In genomic region chr15:31378363-31378903, GRCh38 we compare ENCODE assay signal across 16 cellular contexts. TPM values are rescaled to one million over a fixed set of nuclear protein-coding genes. Genes with fewer than 3 reads are reported as not detected.
DNase-seq lines count a peak whose midpoint lies in the region; ATAC-seq and TF ChIP-seq lines count a peak whose summit lies in the region.
"Had no signal": no experiment of that assay in that cellular context is flagged by ENCODE, and none has a peak within 500 bp of the region (broad histone marks: within the 10 kb centered on the region; RNA-seq: fewer than 3 reads in every experiment).

No MANE protein-coding gene starts in this region.

- H3K9me3 Mint-ChIP-seq in activated naive CD4-positive, alpha-beta T cell treated with anti-CD3 and anti-CD28 coated beads, Interleukin-2, amount 50 U/mL, for 24 hours, result no peaks in the 10 kb centered on the region
- H3K9me3 Mint-ChIP-seq in activated B cell treated with CpG ODN at 0.5 μM for 24 hours (no peaks in the 10 kb centered on the region), progenitor cell of endocrine pancreas (ENCODE audit: low read depth) (no peaks in the 10 kb centered on the region)
- H3K9me3 Mint-ChIP-seq in stimulated activated memory B cell treated with anti-CD40 and anti-IgM and Interleukin-4, amounts not matched to agents 10 μg/mL and 1 μg/mL and 100 μg/mL, for 72 hours, result no peaks in the 10 kb centered on the region

- H3K36me3 ChIP-seq in endocrine pancreas (ENCODE audit: control insufficient read depth, insufficient read depth, low read length), result no peaks in the 10 kb centered on the region
- H3K36me3 ChIP-seq: pancreas had no signal

- H3K27me3 Mint-ChIP-seq in activated naive CD4-positive, alpha-beta T cell treated with anti-CD3 and anti-CD28 coated beads, Interleukin-2, amount 50 U/mL, for 24 hours, result no peaks in the 10 kb centered on the region
- H3K27me3 Mint-ChIP-seq in activated B cell treated with CpG ODN at 0.5 μM for 24 hours, result no peaks in the 10 kb centered on the region
- H3K27me3 Mint-ChIP-seq in stimulated activated memory B cell treated with anti-CD40 and anti-IgM and Interleukin-4, amounts not matched to agents 10 μg/mL and 1 μg/mL and 100 μg/mL, for 72 hours, result no peaks in the 10 kb centered on the region
- H3K27me3 Mint-ChIP-seq in progenitor cell of endocrine pancreas, result no peaks in the 10 kb centered on the region

- H3K9me3 ChIP-seq in endocrine pancreas (ENCODE audit: control insufficient read depth, low read length), result no peaks in the 10 kb centered on the region
- H3K9me3 ChIP-seq: pancreas had no signal

- H3K4me3 Mint-ChIP-seq in activated naive CD4-positive, alpha-beta T cell treated with anti-CD3 and anti-CD28 coated beads, Interleukin-2, amount 50 U/mL, for 24 hours, result no peak overlapping the region
- H3K4me3 Mint-ChIP-seq in activated B cell treated with CpG ODN at 0.5 μM for 24 hours (no peak overlapping the region), progenitor cell of endocrine pancreas (ENCODE audit: low read depth) (no peak overlapping the region)
- no peak overlapping the region for H3K4me3 Mint-ChIP-seq in stimulated activated memory B cell treated with anti-CD40 and anti-IgM and Interleukin-4, amounts not matched to agents 10 μg/mL and 1 μg/mL and 100 μg/mL, for 72 hours
- H3K4me3 Mint-ChIP-seq: HFFc6, mesothelial cell of epicardium had no signal

- H3K4me1 ChIP-seq in endocrine pancreas (ENCODE audit: control insufficient read depth, insufficient read depth, low read length), result no peaks in the 10 kb centered on the region
- H3K4me1 ChIP-seq: pancreas had no signal

- H3K9ac ChIP-seq in endocrine pancreas (ENCODE audit: control insufficient read depth, insufficient read depth, low read length), result peak overlapping the region; percentile 5

- CTCF ChIA-PET in activated B cell treated with CpG ODN at 0.5 μM for 24 hours (lab: Charles Lee), result interaction anchor here (1.2 to 2.1 kb wide), 3 partner anchors 13 to 111 kb away, joined by 4 to 7 read pairs (median 6); no protein-coding TSS in a partner anchor

- H3K27ac Mint-ChIP-seq in activated naive CD4-positive, alpha-beta T cell treated with anti-CD3 and anti-CD28 coated beads, Interleukin-2, amount 50 U/mL, for 24 hours, result peak overlapping the region; percentile 59
- H3K27ac Mint-ChIP-seq in activated B cell treated with CpG ODN at 0.5 μM for 24 hours, result peak overlapping the region; percentile 61
- H3K27ac Mint-ChIP-seq in stimulated activated memory B cell treated with anti-CD40 and anti-IgM and Interleukin-4, amounts not matched to agents 10 μg/mL and 1 μg/mL and 100 μg/mL, for 72 hours, result peak overlapping the region; percentile 68
- H3K27ac Mint-ChIP-seq in progenitor cell of endocrine pancreas, result no peak overlapping the region
- H3K27ac Mint-ChIP-seq: HFFc6, mesothelial cell of epicardium had no signal

- intact Hi-C loops in activated B cell treated with CpG ODN at 0.5 μM for 24 hours (cut with micrococcal nuclease), result no loop called here

- TF ChIP-seq CTCF in activated B cell treated with CpG ODN at 0.5 μM for 24 hours (IDR thresholded peaks at IDR 0.05) (no peak), progenitor cell of endocrine pancreas (IDR thresholded peaks at IDR 0.05; ENCODE audit: unreplicated experiment) (no peak)

- H3K36me3 Mint-ChIP-seq in activated naive CD4-positive, alpha-beta T cell treated with anti-CD3 and anti-CD28 coated beads, Interleukin-2, amount 50 U/mL, for 24 hours, result peaks cover 15% of the 10 kb centered on the region
- H3K36me3 Mint-ChIP-seq in activated B cell treated with CpG ODN at 0.5 μM for 24 hours (ENCODE audit: low read depth) (peaks cover 77% of the 10 kb centered on the region), progenitor cell of endocrine pancreas (ENCODE audit: insufficient read depth) (peaks cover 11% of the 10 kb centered on the region)
- H3K36me3 Mint-ChIP-seq in stimulated activated memory B cell treated with anti-CD40 and anti-IgM and Interleukin-4, amounts not matched to agents 10 μg/mL and 1 μg/mL and 100 μg/mL, for 72 hours, result peaks cover 45% of the 10 kb centered on the region

- no peak for DNase-seq in activated naive CD4-positive, alpha-beta T cell treated with Interleukin-2 at 50 U/mL for 16 hours
- DNase-seq in activated B cell treated with CpG ODN at 0.5 μM for 24 hours, result no peak
- no peak for DNase-seq in hypothalamus (lab: John Stamatoyannopoulos, UW)
- DNase-seq in progenitor cell of endocrine pancreas (ENCODE audit: low spot score, unreplicated experiment), result no peak
- DNase-seq in stimulated activated naive CD4-positive, alpha-beta T cell (lab: John Stamatoyannopoulos, UW), result no peak
- DNase-seq: dermis blood vessel endothelial cell, HFFc6, NCI-H524 treated with DMSO at 0.1 percent for 48 hours, OCI-M1 had no signal

- no peaks in the 10 kb centered on the region for H3K27me3 ChIP-seq in endocrine pancreas (ENCODE audit: control insufficient read depth, insufficient read depth, low read length)
- H3K27me3 ChIP-seq: esophagus muscularis mucosa, pancreas had no signal

- peaks cover 49% of the 10 kb centered on the region for H3K4me1 Mint-ChIP-seq in activated naive CD4-positive, alpha-beta T cell treated with anti-CD3 and anti-CD28 coated beads, Interleukin-2, amount 50 U/mL, for 24 hours
- H3K4me1 Mint-ChIP-seq in activated B cell treated with CpG ODN at 0.5 μM for 24 hours (peaks cover 40% of the 10 kb centered on the region), progenitor cell of endocrine pancreas (ENCODE audit: low read depth) (peaks cover 9% of the 10 kb centered on the region)
- peaks cover 50% of the 10 kb centered on the region for H3K4me1 Mint-ChIP-seq in stimulated activated memory B cell treated with anti-CD40 and anti-IgM and Interleukin-4, amounts not matched to agents 10 μg/mL and 1 μg/mL and 100 μg/mL, for 72 hours
- H3K4me1 Mint-ChIP-seq: mesothelial cell of epicardium had no signal

- POLR2A ChIA-PET in activated B cell treated with CpG ODN at 0.5 μM for 24 hours (lab: Charles Lee), result interaction anchor here (0.7 to 1.4 kb wide), 2 partner anchors 49 to 162 kb away, joined by 3 read pairs; no protein-coding TSS in a partner anchor

- no peak for ATAC-seq in activated B cell treated with CpG ODN at 0.5 μM for 24 hours (ENCODE audit: low read depth)
- no peak for ATAC-seq in stimulated activated memory B cell treated with anti-CD40 and anti-IgM and Interleukin-4, amounts not matched to agents 10 μg/mL and 1 μg/mL and 100 μg/mL, for 72 hours
- ATAC-seq: pancreas had no signal

- H3K4me3 ChIP-seq in endocrine pancreas (ENCODE audit: control insufficient read depth, insufficient read depth, low read length), result no peak overlapping the region
- H3K4me3 ChIP-seq: esophagus muscularis mucosa, pancreas, skin epidermis had no signal

RNA-seq across cellular contexts. Expression of gene KLF13, which starts 51.8 kb away (rescaled TPM):
- total RNA-seq in activated B cell treated with CpG ODN at 0.5 μM for 24 hours (177 and 178 TPM in 2 replicates), progenitor cell of endocrine pancreas (26.9 and 34.0 TPM in 2 replicates)
